ENCODE assay signal across 9 cellular contexts in the genomic region with DNA sequence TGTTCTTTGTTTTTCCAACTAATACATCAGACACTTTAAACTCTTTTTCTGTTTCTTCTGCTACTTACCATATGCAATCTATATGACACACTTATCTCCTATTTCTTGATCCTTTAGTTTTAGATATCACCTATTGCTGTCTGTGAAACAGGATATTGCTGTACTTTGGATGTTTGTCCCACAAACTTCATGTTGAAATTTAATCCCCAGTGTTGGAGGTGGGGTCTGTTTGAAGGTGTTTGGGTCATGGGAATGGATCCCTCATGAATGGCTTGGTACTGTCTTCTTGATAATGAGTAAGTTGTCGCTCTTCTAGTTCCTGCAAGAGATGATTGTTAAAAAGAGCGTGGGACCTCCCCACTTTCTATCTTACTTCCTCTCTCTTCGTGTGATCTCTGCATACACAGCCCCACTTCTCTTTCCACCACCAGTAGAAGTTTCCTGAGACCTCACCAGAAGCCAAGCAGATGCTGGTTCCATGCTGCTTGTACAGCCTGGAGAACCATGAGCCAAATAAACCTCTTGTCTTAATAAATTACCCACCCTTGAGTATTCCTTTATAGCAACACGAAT.
A peak's percentile ranks its signal among the peaks of the same experiment; 100 is the strongest.
DNase-seq lines count a peak whose midpoint lies in the region; ATAC-seq lines count a peak whose summit lies in the region.
"Had no signal": no experiment of that assay in that cellular context is flagged by ENCODE, and none has a peak within 500 bp of the region (broad histone marks: within the 10 kb centered on the region; RNA-seq: fewer than 3 reads in every experiment).

No MANE protein-coding gene starts in this region.

- peaks cover 14% of the 10 kb centered on the region for H3K27me3 Mint-ChIP-seq in stimulated activated memory B cell treated with anti-CD40 and anti-IgM and Interleukin-4, amounts not matched to agents 10 μg/mL and 1 μg/mL and 100 μg/mL, for 72 hours
- peaks cover 19% of the 10 kb centered on the region for H3K27me3 Mint-ChIP-seq in activated CD4-positive, alpha-beta memory T cell treated with anti-CD3 and anti-CD28 coated beads for 36 hours

- CTCF ChIA-PET in activated CD4-positive, alpha-beta memory T cell treated with anti-CD3 and anti-CD28 coated beads for 36 hours (lab: Charles Lee): no interaction called here

- H3K36me3 ChIP-seq in effector memory CD4-positive, alpha-beta T cell (ENCODE audit: control insufficient read depth, insufficient read depth, low read length): no peaks in the 10 kb centered on the region

- no peak overlapping the region for H3K4me3 Mint-ChIP-seq in stimulated activated memory B cell treated with anti-CD40 and anti-IgM and Interleukin-4, amounts not matched to agents 10 μg/mL and 1 μg/mL and 100 μg/mL, for 72 hours
- H3K4me3 Mint-ChIP-seq in activated CD4-positive, alpha-beta memory T cell treated with anti-CD3 and anti-CD28 coated beads for 36 hours: no peak overlapping the region

- peaks cover 5% of the 10 kb centered on the region for H3K9me3 Mint-ChIP-seq in stimulated activated memory B cell treated with anti-CD40 and anti-IgM and Interleukin-4, amounts not matched to agents 10 μg/mL and 1 μg/mL and 100 μg/mL, for 72 hours
- H3K9me3 Mint-ChIP-seq in activated CD4-positive, alpha-beta memory T cell treated with anti-CD3 and anti-CD28 coated beads for 36 hours: peaks cover 10% of the 10 kb centered on the region

- no peaks in the 10 kb centered on the region for H3K4me1 ChIP-seq in effector memory CD4-positive, alpha-beta T cell (ENCODE audit: control insufficient read depth, insufficient read depth, low read length, poor library complexity, severe bottlenecking)

- H3K9me3 ChIP-seq in effector memory CD4-positive, alpha-beta T cell (ENCODE audit: control insufficient read depth, low read length): peaks cover 3% of the 10 kb centered on the region

- peaks cover 9% of the 10 kb centered on the region for H3K4me1 Mint-ChIP-seq in stimulated activated memory B cell treated with anti-CD40 and anti-IgM and Interleukin-4, amounts not matched to agents 10 μg/mL and 1 μg/mL and 100 μg/mL, for 72 hours
- no peaks in the 10 kb centered on the region for H3K4me1 Mint-ChIP-seq in activated CD4-positive, alpha-beta memory T cell treated with anti-CD3 and anti-CD28 coated beads for 36 hours (ENCODE audit: low read depth)

- no peak overlapping the region for H3K27ac Mint-ChIP-seq in stimulated activated memory B cell treated with anti-CD40 and anti-IgM and Interleukin-4, amounts not matched to agents 10 μg/mL and 1 μg/mL and 100 μg/mL, for 72 hours
- H3K27ac Mint-ChIP-seq in activated CD4-positive, alpha-beta memory T cell treated with anti-CD3 and anti-CD28 coated beads for 36 hours: no peak overlapping the region

- no peak for DNase-seq in activated CD4-positive, alpha-beta memory T cell treated with anti-CD3 and anti-CD28 coated beads for 36 hours
- no peak for DNase-seq in NCI-H1105 treated with DMSO at 0.1 percent for 48 hours (lab: John Stamatoyannopoulos, UW)
- no peak for DNase-seq in effector memory CD4-positive, alpha-beta T cell
- DNase-seq: activated effector memory CD4-positive, alpha-beta T cell treated with anti-CD3 and anti-CD28 coated beads, Interleukin-2, amount 50 U/mL, for 16 hours; right cardiac atrium had no signal

- intact Hi-C loops in activated CD4-positive, alpha-beta memory T cell treated with anti-CD3 and anti-CD28 coated beads for 36 hours (cut with micrococcal nuclease): no loop called here

- POLR2A ChIA-PET in activated CD4-positive, alpha-beta memory T cell treated with anti-CD3 and anti-CD28 coated beads for 36 hours (lab: Charles Lee): no interaction called here

- no peak overlapping the region for H3K27ac ChIP-seq in effector memory CD4-positive, alpha-beta T cell (ENCODE audit: insufficient read depth, low read length, poor library complexity, severe bottlenecking)

- no peaks in the 10 kb centered on the region for H3K36me3 Mint-ChIP-seq in stimulated activated memory B cell treated with anti-CD40 and anti-IgM and Interleukin-4, amounts not matched to agents 10 μg/mL and 1 μg/mL and 100 μg/mL, for 72 hours
- H3K36me3 Mint-ChIP-seq in activated CD4-positive, alpha-beta memory T cell treated with anti-CD3 and anti-CD28 coated beads for 36 hours: no peaks in the 10 kb centered on the region

- H3K27me3 ChIP-seq in effector memory CD4-positive, alpha-beta T cell (replicated peaks; ENCODE audit: control insufficient read depth, insufficient read depth, low read length, poor library complexity, severe bottlenecking): peaks cover 4% of the 10 kb centered on the region

- no peak overlapping the region for H3K4me3 ChIP-seq in effector memory CD4-positive, alpha-beta T cell (ENCODE audit: insufficient read depth, low read depth, low read length, poor library complexity, severe bottlenecking)

- ATAC-seq in GM18907 (IDR thresholded peaks at IDR 0.05; ENCODE audit: unreplicated experiment): peak; percentile 98
- peak; percentile 90 for ATAC-seq in GM21717 (IDR thresholded peaks at IDR 0.05; ENCODE audit: unreplicated experiment)
- peak; percentile 95 for ATAC-seq in HG03175 (IDR thresholded peaks at IDR 0.05; ENCODE audit: unreplicated experiment)
- ATAC-seq in stimulated activated memory B cell treated with anti-CD40 and anti-IgM and Interleukin-4, amounts not matched to agents 10 μg/mL and 1 μg/mL and 100 μg/mL, for 72 hours: peak; percentile 71
